In genomic region chr16:10601444-10602401, GRCh38 we compare ENCODE assay signal across 12 cellular contexts. TPM values are rescaled to one million over a fixed set of nuclear protein-coding genes. Genes with fewer than 3 reads are reported as not detected.
DNase-seq lines count a peak whose midpoint lies in the region; ATAC-seq, FAIRE-seq and TF ChIP-seq lines count a peak whose summit lies in the region.
"Had no signal": no experiment of that assay in that cellular context is flagged by ENCODE, and none has a peak within 500 bp of the region (broad histone marks: within the 10 kb centered on the region; RNA-seq: fewer than 3 reads in every experiment).

No MANE protein-coding gene starts in this region.

- H3K4me3 ChIP-seq in neuronal stem cell (ENCODE audit: low read length in 2 of 2) = no peak overlapping the region
- H3K4me3 ChIP-seq: SJCRH30 had no signal

- H2AFZ ChIP-seq in neuronal stem cell (ENCODE audit: low read length) = no peak overlapping the region

- FAIRE-seq in H54 (lab: Jason Lieb, UNC) = no peak

- H3K36me3 ChIP-seq in neuronal stem cell (replicated peaks in 1 of 2; ENCODE audit: control insufficient read depth in 2 of 2, insufficient read depth in 2 of 2, low read length in 2 of 2) = no peaks in the 10 kb centered on the region
- H3K36me3 ChIP-seq: SJCRH30 had no signal

- H2BK120ac ChIP-seq in neuronal stem cell (ENCODE audit: low read depth, low read length) = no peak overlapping the region

- peak overlapping the region; percentile 53 for H2AK5ac ChIP-seq in neuronal stem cell (ENCODE audit: low read depth, low read length)

- intact Hi-C loops in left ventricle myocardium superior (cut with micrococcal nuclease) = no loop called here

- H3K4ac ChIP-seq in neuronal stem cell (ENCODE audit: low read length) = no peak overlapping the region

- no peak overlapping the region for H3K27ac ChIP-seq in neuronal stem cell (replicated peaks; ENCODE audit: low read length)
- H3K27ac ChIP-seq: SJCRH30 had no signal

- no peaks in the 10 kb centered on the region for H3K9me3 ChIP-seq in neuronal stem cell (replicated peaks in 1 of 2; ENCODE audit: control insufficient read depth in 2 of 2, insufficient read depth in 1 of 2, low read depth in 1 of 2, low read length in 2 of 2)
- H3K9me3 ChIP-seq: SJCRH30 had no signal

- ATAC-seq in HG03432 (IDR thresholded peaks at IDR 0.05; ENCODE audit: unreplicated experiment) = peak; percentile 14
- peak; percentile 90 for ATAC-seq in left ventricle myocardium superior
- ATAC-seq in GM19463 (IDR thresholded peaks at IDR 0.05; ENCODE audit: unreplicated experiment) = no peak
- ATAC-seq in HG02571 (IDR thresholded peaks at IDR 0.05; ENCODE audit: unreplicated experiment) = no peak
- ATAC-seq: activated CD8-positive, alpha-beta T cell treated with anti-CD3 and anti-CD28 coated beads for 36 hours had no signal

- DNase-seq in T47D (ENCODE audit: low read depth in 1 of 2, low spot score in 1 of 2) (peak; percentile 60 to 92), left ventricle myocardium superior (peak; percentile 67), neuronal stem cell (ENCODE audit: low spot score) (no peak), NK-92 (lab: John Stamatoyannopoulos, UW; ENCODE audit: unreplicated experiment) (no peak), H54 (ENCODE audit: insufficient read length, low spot score) (no peak)
- DNase-seq: activated CD8-positive, alpha-beta T cell treated with anti-CD3 and anti-CD28 coated beads for 36 hours; NCI-H2029; stimulated activated CD4-positive, alpha-beta T cell treated with anti-CD3 and anti-CD28 coated beads, Interleukin-12 subunit alpha, Interleukin-12 subunit beta, amount 100 ng/mL, for 4 hours had no signal

- no peak for TF ChIP-seq POLR2A in H54 (IDR thresholded peaks at IDR 0.05; ENCODE audit: low read depth, low read length)

- H3K14ac ChIP-seq in neuronal stem cell (ENCODE audit: low read length) = no peak overlapping the region

- peak overlapping the region; percentile 10 for H3K9ac ChIP-seq in neuronal stem cell (ENCODE audit: low read depth, low read length, poor library complexity)

- peaks cover 0 to 5% of the 10 kb centered on the region in 2 donors for H3K4me1 ChIP-seq in neuronal stem cell (ENCODE audit: control insufficient read depth in 2 of 2, insufficient read depth in 1 of 2, low read depth in 1 of 2, low read length in 2 of 2)
- H3K4me1 ChIP-seq: SJCRH30 had no signal

- H3K23ac ChIP-seq in neuronal stem cell (ENCODE audit: low read depth, low read length, poor library complexity) = no peak overlapping the region

- peaks cover 0 to 23% (median 0%) of the 10 kb centered on the region in 3 experiments for H3K27me3 ChIP-seq in neuronal stem cell (ENCODE audit: control insufficient read depth in 3 of 3, insufficient read depth in 3 of 3, low read depth in 1 of 3, low read length in 3 of 3)
- H3K27me3 ChIP-seq: SJCRH30 had no signal

- H2BK15ac ChIP-seq in neuronal stem cell (ENCODE audit: low read length) = peak overlapping the region; percentile 20

- no peak overlapping the region for H2BK12ac ChIP-seq in neuronal stem cell (ENCODE audit: low read length)

- no peaks in the 10 kb centered on the region for H3K79me1 ChIP-seq in neuronal stem cell (ENCODE audit: low read depth, low read length)

- H2BK5ac ChIP-seq in neuronal stem cell (ENCODE audit: low read length) = no peak overlapping the region

- no peak overlapping the region for H4K8ac ChIP-seq in neuronal stem cell (ENCODE audit: low read depth, low read length)

- H3K18ac ChIP-seq in neuronal stem cell (ENCODE audit: low read length) = peak overlapping the region; percentile 59

- no peak overlapping the region for H4K91ac ChIP-seq in neuronal stem cell (ENCODE audit: low read depth, low read length, poor library complexity)

- WGBS in neuronal stem cell (ENCODE audit: extremely low coverage in 2 of 2, insufficient read length in 2 of 2, insufficient replicate concordance in 1 of 2), 2 donors = no CpG with 5 or more reads among the region's 13 CpGs

- in situ Hi-C loops in T47D (cut with HindIII; ENCODE audit: low pct_unique_long_range_greater_than_20kb, low sequenced_read_pairs) = no loop called here

- H3K4me2 ChIP-seq in neuronal stem cell (ENCODE audit: insufficient read depth, low read length, poor library complexity, severe bottlenecking) = no peak overlapping the region

RNA-seq across cellular contexts. Expression of gene EMP2, which starts 21.3 kb away (rescaled TPM):
- total RNA-seq in left ventricle myocardium superior = 96.4 TPM
- 22.1 TPM for polyA plus RNA-seq in neuronal stem cell (2013, experiment 1 of 2)
- polyA plus RNA-seq in neuronal stem cell (2013, experiment 2 of 2) = 23.3 TPM
- total RNA-seq: activated CD8-positive, alpha-beta T cell treated with anti-CD3 and anti-CD28 coated beads for 36 hours had no signal

Comparison
In these comparisons a context has a peak if more than half of its experiments do, and no peak if none do; other contexts are left out.
1. ATAC-seq: peak in HG03432 (single experiment) and left ventricle myocardium superior (single experiment); none in GM19463 (single experiment) and HG02571 (single experiment).
2. DNase-seq: peak in T47D (2 of 2) and left ventricle myocardium superior (single experiment); none in neuronal stem cell (single experiment), NK-92 (single experiment) and H54 (single experiment).